In genomic region chr1:24910751-24911650, GRCh38 we compare ENCODE assay signal across 9 cellular contexts. TPM values are rescaled to one million over a fixed set of nuclear protein-coding genes. Genes with fewer than 3 reads are reported as not detected.
DNase-seq lines count a peak whose midpoint lies in the region; ATAC-seq and TF ChIP-seq lines count a peak whose summit lies in the region.
"Had no signal": no experiment of that assay in that cellular context is flagged by ENCODE, and none has a peak within 500 bp of the region (broad histone marks: within the 10 kb centered on the region; RNA-seq: fewer than 3 reads in every experiment).

No MANE protein-coding gene starts in this region.

- H3K36me3 Mint-ChIP-seq in MCF 10A (ENCODE audit: insufficient read depth, unreplicated experiment) = no peaks in the 10 kb centered on the region

- peak; percentile 34 for DNase-seq in MCF 10A (ENCODE audit: unreplicated experiment)
- DNase-seq in mammary epithelial cell = no peak
- DNase-seq in activated T-helper 1 cell treated with anti-CD3 and anti-CD28 coated beads, Interleukin-2, amount 50 U/mL, for 16 hours (ENCODE audit: low read depth in 1 of 2, low spot score in 1 of 2) = peak; percentile 53 to 59
- DNase-seq in right lobe of liver = peak in 1 of 3 donors; percentile 67
- peak; percentile 65 for DNase-seq in transverse colon
- no peak for DNase-seq in testis
- no peak for DNase-seq in GM20000 (ENCODE audit: low spot score)

- H3K27ac Mint-ChIP-seq in MCF 10A (ENCODE audit: low read depth, unreplicated experiment) = no peak overlapping the region
- H3K27ac Mint-ChIP-seq: nephron had no signal

- no peak for TF ChIP-seq EP300 in transverse colon (IDR thresholded peaks at IDR 0.05; ENCODE audit: low read depth)

- no peaks in the 10 kb centered on the region for H3K9me3 ChIP-seq in mammary epithelial cell (replicated peaks; ENCODE audit: insufficient read depth, low read length)
- no peaks in the 10 kb centered on the region for H3K9me3 ChIP-seq in right lobe of liver
- H3K9me3 ChIP-seq in transverse colon = no peaks in the 10 kb centered on the region
- H3K9me3 ChIP-seq in testis = no peaks in the 10 kb centered on the region

- H2AFZ ChIP-seq in mammary epithelial cell (ENCODE audit: low read depth, low read length) = no peak overlapping the region

- H3K27me3 Mint-ChIP-seq in MCF 10A (ENCODE audit: insufficient read depth, unreplicated experiment) = no peaks in the 10 kb centered on the region

- no peak for TF ChIP-seq CTCF in MCF 10A (IDR thresholded peaks at IDR 0.05; ENCODE audit: unreplicated experiment)
- no peak for TF ChIP-seq CTCF in mammary epithelial cell (conservative IDR thresholded peaks at IDR 0.05 in 1 of 2, IDR thresholded peaks at IDR 0.05 in 1 of 2; ENCODE audit: extremely low read depth in 1 of 2, insufficient read depth in 1 of 2, low read depth in 1 of 2, low read length in 2 of 2)
- no peak for TF ChIP-seq CTCF in right lobe of liver (IDR thresholded peaks at IDR 0.05)
- TF ChIP-seq CTCF in transverse colon (IDR thresholded peaks at IDR 0.05) = no peak
- no peak for TF ChIP-seq CTCF in testis (IDR thresholded peaks at IDR 0.05)
- TF ChIP-seq CTCF in GM20000 (IDR thresholded peaks at IDR 0.05; ENCODE audit: extremely low read depth, missing control alignments) = no peak

- dilution Hi-C loops in mammary epithelial cell (cut with HindIII; ENCODE audit: low sequenced_read_pairs) = no loop called here

- no peaks in the 10 kb centered on the region for H3K9me3 Mint-ChIP-seq in MCF 10A (ENCODE audit: unreplicated experiment)

- H3K4me3 Mint-ChIP-seq in MCF 10A (ENCODE audit: unreplicated experiment) = no peak overlapping the region
- H3K4me3 Mint-ChIP-seq: nephron had no signal

- no peaks in the 10 kb centered on the region for H3K79me2 ChIP-seq in mammary epithelial cell (ENCODE audit: insufficient read depth, low read length)

- POLR2A ChIA-PET in MCF 10A (lab: Yijun Ruan, JAX) = no interaction called here

- BruUV-seq in MCF 10A (replicated peaks; lab: Mats Ljungman, UMichigan) (no TSS peak), mammary epithelial cell (replicated peaks; lab: Mats Ljungman, UMichigan) (no TSS peak)

- H3K27me3 ChIP-seq in mammary epithelial cell (ENCODE audit: insufficient read depth, low read length) (no peaks in the 10 kb centered on the region), right lobe of liver (no peaks in the 10 kb centered on the region), transverse colon (no peaks in the 10 kb centered on the region), testis (no peaks in the 10 kb centered on the region)

- intact Hi-C loops in MCF 10A (cut with micrococcal nuclease) (no loop called here), mammary epithelial cell (cut with micrococcal nuclease) (no loop called here), right lobe of liver (cut with DNase I) (no loop called here), transverse colon (cut with DNase I; ENCODE audit: low total_unique reads) (no loop called here), testis (cut with DNase I; ENCODE audit: low total_unique reads) (no loop called here)

- WGBS in mammary epithelial cell (ENCODE audit: low coverage, missing lambda C conversion rate) = 91% methylated on average over 16 of the region's 20 CpGs
- WGBS in right lobe of liver (ENCODE audit: insufficient coverage, low coverage, low lambda C conversion rate, missing lambda C conversion rate) = 70% methylated on average over 7 of the region's 20 CpGs
- 67 to 79% methylated on average over 3 to 20 of the region's 20 CpGs for WGBS in transverse colon (ENCODE audit: low coverage in 1 of 2), 2 donors
- 92 to 94% methylated on average over 18 to 20 of the region's 20 CpGs for WGBS in testis, 2 donors

- H3K4me1 Mint-ChIP-seq in MCF 10A (ENCODE audit: insufficient read depth, unreplicated experiment) = no peaks in the 10 kb centered on the region

- no peak overlapping the region for H3K9ac ChIP-seq in mammary epithelial cell (ENCODE audit: insufficient read depth, low read length)

- H3K36me3 ChIP-seq in mammary epithelial cell (ENCODE audit: insufficient read depth, low read length) (no peaks in the 10 kb centered on the region), right lobe of liver (no peaks in the 10 kb centered on the region), transverse colon (no peaks in the 10 kb centered on the region), testis (ENCODE audit: low read depth, missing control alignments) (no peaks in the 10 kb centered on the region)

- H3K4me3 ChIP-seq in mammary epithelial cell (replicated peaks in 1 of 3; ENCODE audit: insufficient read depth in 1 of 3, low read depth in 2 of 3, low read length in 3 of 3) (no peak overlapping the region), right lobe of liver (no peak overlapping the region), transverse colon (no peak overlapping the region), testis (no peak overlapping the region)

- peak; percentile 65 for TF ChIP-seq POLR2A in right lobe of liver (IDR thresholded peaks at IDR 0.05)
- peak; percentile 64 for TF ChIP-seq POLR2A in transverse colon (IDR thresholded peaks at IDR 0.05)
- TF ChIP-seq POLR2A in testis (IDR thresholded peaks at IDR 0.05) = no peak

- H3K4me1 ChIP-seq in mammary epithelial cell (ENCODE audit: insufficient read depth, low read length) (no peaks in the 10 kb centered on the region), right lobe of liver (no peaks in the 10 kb centered on the region), transverse colon (peaks cover 6 to 24% (median 10%) of the 10 kb centered on the region in 4 donors), testis (no peaks in the 10 kb centered on the region)

- no peaks in the 10 kb centered on the region for H4K20me1 ChIP-seq in mammary epithelial cell (ENCODE audit: insufficient read depth, low read length)

- CTCF ChIA-PET in MCF 10A (lab: Yijun Ruan, JAX) = interaction anchor here (0.7 kb wide), 1 partner anchor 1234 kb away, joined by 3 read pairs; no protein-coding TSS in a partner anchor
- CTCF ChIA-PET in mammary epithelial cell (lab: Charles Lee; ENCODE audit: low non-redundant PET) = no interaction called here

- no peak overlapping the region for H3K27ac ChIP-seq in mammary epithelial cell (ENCODE audit: insufficient read depth, low read depth, low read length)
- H3K27ac ChIP-seq in right lobe of liver = peak overlapping the region in 1 of 3 donors; percentile 13
- H3K27ac ChIP-seq in transverse colon = peak overlapping the region; percentile 24 to 58 (median 38)
- no peak overlapping the region for H3K27ac ChIP-seq in testis

- in situ Hi-C loops in mammary epithelial cell (cut with MboI; ENCODE audit: low sequenced_read_pairs in 2 of 2) = no loop called here
- in situ Hi-C loops in transverse colon (cut with MboI; ENCODE audit: low pct_ligation_motif_present in 1 of 4, low pct_unique_long_range_greater_than_20kb in 1 of 4, low sequenced_read_pairs in 3 of 4) = no loop called here

- ATAC-seq in right lobe of liver = peak; percentile 29 to 52 (median 36)
- ATAC-seq in GM21737 (IDR thresholded peaks at IDR 0.05; ENCODE audit: unreplicated experiment) = no peak

- no peak overlapping the region for H3K4me2 ChIP-seq in mammary epithelial cell (ENCODE audit: insufficient read depth, low read depth, low read length)

RNA-seq across cellular contexts. Expression of gene RUNX3, which starts 19.1 kb away (rescaled TPM):
- not detected in 2 replicates for total RNA-seq in MCF 10A (2022)
- total RNA-seq in mammary epithelial cell = 1 to 10 TPM in 1 of 2 donors, under 1 TPM in 1; 0.42 to 2.8 TPM
- 0.59 TPM for polyA plus RNA-seq in mammary epithelial cell
- 2.0 TPM for polyA minus RNA-seq in mammary epithelial cell
- total RNA-seq in right lobe of liver = 1 to 10 TPM in 3 of 6 experiments, under 1 TPM in 3; 0.46 to 3.1 (median 0.84) TPM
- 1 to 10 TPM; 1.5 to 4.8 (median 3.4) TPM for total RNA-seq in transverse colon
- 1 to 10 TPM; 5.7 to 6.4 TPM for total RNA-seq in testis
- 5.1 TPM for polyA plus RNA-seq in testis (ENCODE audit: insufficient read depth, low read depth, low replicate concordance)

Comparison
In these comparisons a context has a peak if more than half of its experiments do, and no peak if none do; other contexts are left out.
1. DNase-seq: peak in MCF 10A (single experiment), activated T-helper 1 cell treated with anti-CD3 and anti-CD28 coated beads, Interleukin-2, amount 50 U/mL, for 16 hours (2 of 2) and transverse colon (single experiment); none in mammary epithelial cell (single experiment), testis (single experiment) and GM20000 (single experiment).
2. H3K27ac ChIP-seq: peak in transverse colon (4 of 4); none in mammary epithelial cell (single experiment) and testis (0 of 2).